In the genomic region with DNA sequence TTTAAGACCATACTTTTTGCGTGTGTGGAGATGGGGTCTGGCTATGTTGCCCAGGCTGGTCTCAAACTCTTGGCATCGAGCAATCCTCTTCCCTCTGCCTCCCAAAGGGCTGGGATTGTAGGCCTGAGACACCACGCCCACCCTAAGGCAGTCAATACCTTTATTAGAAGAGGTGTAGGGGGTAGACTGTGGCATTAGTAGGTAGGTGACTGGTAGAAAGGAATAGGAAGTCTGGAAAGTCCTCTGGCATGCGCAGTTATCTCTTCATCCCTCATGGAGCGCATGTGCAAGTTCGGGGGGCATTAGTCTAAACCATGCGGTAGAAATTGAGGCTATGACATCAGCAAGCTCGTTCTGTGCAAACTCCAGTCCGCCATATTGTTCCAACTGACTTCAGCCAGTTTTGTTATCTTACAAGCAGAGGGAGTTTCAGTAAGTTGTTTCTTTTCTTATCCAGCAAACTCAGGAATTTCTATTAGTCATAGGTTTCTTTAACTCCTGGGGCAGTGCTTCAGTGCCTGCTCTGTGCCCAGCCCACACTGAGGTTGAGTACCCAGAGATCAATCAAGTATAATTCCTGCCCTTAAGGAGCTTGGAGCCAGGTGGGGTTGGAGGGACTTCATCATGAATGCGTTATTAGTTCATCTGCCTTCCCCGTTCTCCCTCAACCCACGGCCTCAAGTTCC, we compare ENCODE assay signal across 15 cellular contexts. TPM values are rescaled to one million over a fixed set of nuclear protein-coding genes. Genes with fewer than 3 reads are reported as not detected.
A peak's percentile ranks its signal among the peaks of the same experiment; 100 is the strongest.
DNase-seq lines count a peak whose midpoint lies in the region; TF ChIP-seq lines count a peak whose summit lies in the region.
"Had no signal": no experiment of that assay in that cellular context is flagged by ENCODE, and none has a peak within 500 bp of the region (broad histone marks: within the 10 kb centered on the region; RNA-seq: fewer than 3 reads in every experiment).

No MANE protein-coding gene starts in this region.

- peak overlapping the region; percentile 77 for H2AFZ ChIP-seq in osteoblast (ENCODE audit: low read length)

- no peak for TF ChIP-seq CTCF in osteoblast (IDR thresholded peaks at IDR 0.05; ENCODE audit: extremely low read depth, low read depth, low read length)
- no peak for TF ChIP-seq CTCF in colonic mucosa (IDR thresholded peaks at IDR 0.05)
- no peak for TF ChIP-seq CTCF in sigmoid colon (IDR thresholded peaks at IDR 0.05)

- peaks cover 23% of the 10 kb centered on the region for H3K4me1 ChIP-seq in osteoblast (ENCODE audit: insufficient read depth, low read length)
- no peaks in the 10 kb centered on the region for H3K4me1 ChIP-seq in colonic mucosa
- peaks cover 0 to 14% (median 9%) of the 10 kb centered on the region in 4 donors for H3K4me1 ChIP-seq in sigmoid colon

- 92 to 93% methylated on average over 12 of the region's 12 CpGs for whole genome bisulfite sequencing in sigmoid colon, 2 donors

- DNase-seq in Caki2 (ENCODE audit: low read depth) (peak; percentile 77), OCI-M1 (lab: John Stamatoyannopoulos, UW) (peak; percentile 15), dermis blood vessel endothelial cell (peak; percentile 25), osteoblast (ENCODE audit: insufficient read length, low spot score, missing footprints) (peak; percentile 94), colonic mucosa (no peak), sigmoid colon (no peak), NCI-H1694 (lab: John Stamatoyannopoulos, UW) (no peak), islet precursor cell (no peak)
- DNase-seq: activated CD8-positive, alpha-beta memory T cell treated with anti-CD3 and anti-CD28 coated beads, Interleukin-2, amount 10 ng/mL, durations not matched to agents 7 days and 5 days; Caco-2; NCI-H187; T-helper 9 cell; transverse colon had no signal

- H3K9me3 ChIP-seq in osteoblast (ENCODE audit: low read depth, low read length) (no peaks in the 10 kb centered on the region), colonic mucosa (no peaks in the 10 kb centered on the region), sigmoid colon (no peaks in the 10 kb centered on the region)
- H3K9me3 ChIP-seq: body of pancreas, Caco-2, transverse colon had no signal

- peaks cover 2% of the 10 kb centered on the region for H3K79me2 ChIP-seq in osteoblast (ENCODE audit: insufficient read depth, low read length)

- no peak for TF ChIP-seq EP300 in sigmoid colon (IDR thresholded peaks at IDR 0.05)

- no peak overlapping the region for H3K9ac ChIP-seq in colonic mucosa (ENCODE audit: low read depth in 2 of 2, low read length in 2 of 2)

- no peaks in the 10 kb centered on the region for H3K27me3 ChIP-seq in osteoblast (ENCODE audit: insufficient read depth, low read length)
- H3K27me3 ChIP-seq in colonic mucosa, result no peaks in the 10 kb centered on the region
- H3K27me3 ChIP-seq in sigmoid colon, result no peaks in the 10 kb centered on the region
- H3K27me3 ChIP-seq: body of pancreas, transverse colon had no signal

- intact Hi-C loops in colonic mucosa (cut with DNase I) (no loop called here), sigmoid colon (cut with DNase I) (no loop called here)

- H3K4me2 ChIP-seq in osteoblast (ENCODE audit: insufficient read depth, low read length), result peak overlapping the region; percentile 47

- H3K4me3 ChIP-seq in osteoblast (ENCODE audit: insufficient read depth, low read length) (peak overlapping the region; percentile 4), colonic mucosa (no peak overlapping the region), sigmoid colon (no peak overlapping the region)
- H3K4me3 ChIP-seq: body of pancreas, lung, transverse colon had no signal

- in situ Hi-C loops in Caki2 (cut with HindIII; ENCODE audit: low pct_unique_long_range_greater_than_20kb, low sequenced_read_pairs), result no loop called here

- TF ChIP-seq POLR2A in sigmoid colon (IDR thresholded peaks at IDR 0.05), result no peak

- H3K27ac ChIP-seq in osteoblast (ENCODE audit: low read depth, low read length) (peak overlapping the region; percentile 70), colonic mucosa (no peak overlapping the region), sigmoid colon (no peak overlapping the region)
- H3K27ac ChIP-seq: transverse colon had no signal

- no peaks in the 10 kb centered on the region for H3K36me3 ChIP-seq in osteoblast (ENCODE audit: insufficient read depth, low read length)
- no peaks in the 10 kb centered on the region for H3K36me3 ChIP-seq in colonic mucosa
- no peaks in the 10 kb centered on the region for H3K36me3 ChIP-seq in sigmoid colon
- H3K36me3 ChIP-seq: transverse colon had no signal

- no peaks in the 10 kb centered on the region for H4K20me1 ChIP-seq in osteoblast (ENCODE audit: insufficient read depth, low read length)

RNA-seq across cellular contexts. Expression of a gene that starts 7.3 kb away (rescaled TPM):
- total RNA-seq in Caki2 (2014; rRNA removed; shearing (Covaris generic); ENCODE audit: low replicate concordance), result 28.9 and 36.3 TPM in 2 replicates
- total RNA-seq in dermis blood vessel endothelial cell (39.0 and 51.2 TPM in 2 replicates), osteoblast (40.5 and 42.1 TPM in 2 replicates), colonic mucosa (10 to 100 TPM; 52.1 to 62.7 TPM), sigmoid colon (10 to 100 TPM; 63.1 to 86.4 (median 82.7) TPM)
- 10 to 100 TPM; 27.0 to 47.5 (median 27.6) TPM for polyA plus RNA-seq in sigmoid colon

Comparison
In these comparisons a context has a peak if more than half of its experiments do, and no peak if none do; other contexts are left out.
1. DNase-seq: peak in Caki2 (single experiment), OCI-M1 (single experiment), dermis blood vessel endothelial cell (single experiment) and osteoblast (single experiment); none in colonic mucosa (single experiment), sigmoid colon (single experiment), NCI-H1694 (single experiment) and islet precursor cell (single experiment).